1 cellular context compared by ENCODE assay signal in genomic region chr18:22933206-22933957, GRCh38.
TF ChIP-seq lines count a peak whose summit lies in the region.

RBBP8 (plus strand) TSS chr18:22933328; CDS start chr18:22936852, 3,524 bp downstream.

TF ChIP-seq in K562, 482 proteins besides CTCF, POLR2A, EP300 and RAD21 (continued from another document and continues in another):
- no peak for TF ChIP-seq SOX6 (IDR thresholded peaks at IDR 0.05)
- no peak for TF ChIP-seq FOXP1 (CRISPR knock-in tag; IDR thresholded peaks at IDR 0.05)
- TF ChIP-seq ZNF445 (CRISPR knock-in tag; IDR thresholded peaks at IDR 0.05; ENCODE audit: low read depth): no peak
- no peak for TF ChIP-seq ZNF778 (CRISPR knock-in tag; IDR thresholded peaks at IDR 0.05)
- no peak for TF ChIP-seq MCM5 (IDR thresholded peaks at IDR 0.05; ENCODE audit: low read depth)
- no peak for TF ChIP-seq KLF16 (IDR thresholded peaks at IDR 0.05)
- no peak for TF ChIP-seq PYGO2 (tag; IDR thresholded peaks at IDR 0.05)
- TF ChIP-seq NR4A1 (CRISPR knock-in tag; IDR thresholded peaks at IDR 0.05): no peak
- TF ChIP-seq NR4A1 (tag; IDR thresholded peaks at IDR 0.05): no peak; the same call in 1 of the 2 replicates
- peak; percentile 40; the same call in 1 of the 2 replicates for TF ChIP-seq ZSCAN32 (CRISPR knock-in tag; IDR thresholded peaks at IDR 0.05)
- no peak for TF ChIP-seq TAF15 (IDR thresholded peaks at IDR 0.05; ENCODE audit: low read depth, low read length)
- TF ChIP-seq CCAR2 (IDR thresholded peaks at IDR 0.05; ENCODE audit: low read depth, low read length): no peak
- peak; percentile 49 for TF ChIP-seq SMAD4 (CRISPR knock-in tag; conservative IDR thresholded peaks at IDR 0.05)
- TF ChIP-seq NR3C1 (CRISPR knock-in tag; IDR thresholded peaks at IDR 0.05): no peak
- TF ChIP-seq AFF1 (IDR thresholded peaks at IDR 0.05; ENCODE audit: low read depth in 1 of 2, partially characterized antibody in 2 of 2): no peak
- TF ChIP-seq GTF2E2 (tag; IDR thresholded peaks at IDR 0.05): no peak
- TF ChIP-seq ESRRA (IDR thresholded peaks at IDR 0.05; ENCODE audit: borderline replicate concordance, low read depth): no peak; the same call in none of the 2 replicates
- TF ChIP-seq PURB (CRISPR knock-in tag; IDR thresholded peaks at IDR 0.05; ENCODE audit: low read depth): no peak
- TF ChIP-seq CHCHD3 (CRISPR knock-in tag; IDR thresholded peaks at IDR 0.05): no peak
- no peak for TF ChIP-seq ZNF511 (CRISPR knock-in tag; IDR thresholded peaks at IDR 0.05)
- TF ChIP-seq ELF4 (CRISPR knock-in tag; IDR thresholded peaks at IDR 0.05): 0 out of 2 replicates have a peak, but pooled peaks have one; percentile 9
- TF ChIP-seq E2F8 (IDR thresholded peaks at IDR 0.05; ENCODE audit: low read depth, partially characterized antibody): peak; percentile 90
- no peak for TF ChIP-seq GABPB2 (CRISPR knock-in tag; conservative IDR thresholded peaks at IDR 0.05)
- TF ChIP-seq ZBTB17 (CRISPR knock-in tag; IDR thresholded peaks at IDR 0.05): no peak
- TF ChIP-seq POLR2G (IDR thresholded peaks at IDR 0.05; ENCODE audit: low read depth, low read length): peak; percentile 94
- no peak for TF ChIP-seq MXD1 (CRISPR knock-in tag; IDR thresholded peaks at IDR 0.05; ENCODE audit: borderline replicate concordance, poor library complexity, severe bottlenecking)
- no peak for TF ChIP-seq XRCC5 (IDR thresholded peaks at IDR 0.05; ENCODE audit: low read depth, low read length)
- TF ChIP-seq UBTF (IDR thresholded peaks at IDR 0.05; ENCODE audit: borderline replicate concordance in 1 of 2, low read depth in 2 of 2, low read length in 2 of 2): peak; percentile 63 to 67; a peak in 1 of 4 replicates
- no peak for TF ChIP-seq MXI1 (IDR thresholded peaks at IDR 0.05; ENCODE audit: low read depth, low read length)
- TF ChIP-seq TOE1 (IDR thresholded peaks at IDR 0.05; ENCODE audit: borderline replicate concordance): 0 out of 2 replicates have a peak, but pooled peaks have one; percentile 19
- no peak for TF ChIP-seq TOE1 (CRISPR knock-in tag; IDR thresholded peaks at IDR 0.05; ENCODE audit: borderline replicate concordance, low read depth)
- TF ChIP-seq PCBP1 (IDR thresholded peaks at IDR 0.05; ENCODE audit: low read depth, low read length, poor library complexity, severe bottlenecking): peak; percentile 27
- TF ChIP-seq BMI1 (IDR thresholded peaks at IDR 0.05; ENCODE audit: low read length): no peak
- no peak for TF ChIP-seq ZBTB40 (IDR thresholded peaks at IDR 0.05)
- TF ChIP-seq ZBTB40 (CRISPR knock-in tag; IDR thresholded peaks at IDR 0.05): no peak
- TF ChIP-seq C11orf30 (IDR thresholded peaks at IDR 0.05; ENCODE audit: low read depth): no peak
- TF ChIP-seq JUNB (CRISPR knock-in tag; conservative IDR thresholded peaks at IDR 0.05): no peak
- no peak for TF ChIP-seq ZKSCAN3 (CRISPR knock-in tag; IDR thresholded peaks at IDR 0.05)
- TF ChIP-seq RCOR1 (IDR thresholded peaks at IDR 0.05; ENCODE audit: borderline replicate concordance in 1 of 2, low read depth in 2 of 2, low read length in 2 of 2): no peak; a peak in 1 of 4 replicates
- TF ChIP-seq ZNF311 (CRISPR knock-in tag; IDR thresholded peaks at IDR 0.05): no peak
- TF ChIP-seq SMARCE1 (IDR thresholded peaks at IDR 0.05): no peak
